In genomic region chr1:21337010-21337437, GRCh38 we compare ENCODE assay signal across 11 cellular contexts. TPM values are rescaled to one million over a fixed set of nuclear protein-coding genes. Genes with fewer than 3 reads are reported as not detected.
DNase-seq lines count a peak whose midpoint lies in the region; ATAC-seq and TF ChIP-seq lines count a peak whose summit lies in the region.
"Had no signal": no experiment of that assay in that cellular context is flagged by ENCODE, and none has a peak within 500 bp of the region (broad histone marks: within the 10 kb centered on the region; RNA-seq: fewer than 3 reads in every experiment).

No MANE protein-coding gene starts in this region.

- peaks cover 0 to 96% (median 54%) of the 10 kb centered on the region in 4 donors for H3K4me1 ChIP-seq in right lobe of liver
- H3K4me1 ChIP-seq in tibial nerve, result peaks cover 0 to 98% (median 94%) of the 10 kb centered on the region in 4 donors
- peaks cover 14% of the 10 kb centered on the region for H3K4me1 ChIP-seq in MM.1S (ENCODE audit: low read length)

- H3K9me3 Mint-ChIP-seq in activated T-cell treated with anti-CD3 and anti-CD28 coated beads, Interleukin-2, amount 50 U/mL, for 24 hours, result no peaks in the 10 kb centered on the region
- no peaks in the 10 kb centered on the region for H3K9me3 Mint-ChIP-seq in activated T-helper 17 cell treated with anti-CD3 and anti-CD28 coated beads, Interleukin-2, amount 50 U/mL, for 72 hours
- H3K9me3 Mint-ChIP-seq: activated naive CD4-positive, alpha-beta T cell treated with anti-CD3 and anti-CD28 coated beads, Interleukin-2, amount 10 ng/mL, durations not matched to agents 7 days and 5 days; immature natural killer cell had no signal

- H3K4me3 ChIP-seq in right lobe of liver, result no peak overlapping the region
- H3K4me3 ChIP-seq in tibial nerve, result no peak overlapping the region
- no peak overlapping the region for H3K4me3 ChIP-seq in MM.1S (ENCODE audit: low read length)

- H3K27me3 ChIP-seq in right lobe of liver (no peaks in the 10 kb centered on the region), tibial nerve (no peaks in the 10 kb centered on the region), MM.1S (replicated peaks; ENCODE audit: insufficient read depth, low read length) (no peaks in the 10 kb centered on the region)

- H3K9me3 ChIP-seq in right lobe of liver (no peaks in the 10 kb centered on the region), tibial nerve (no peaks in the 10 kb centered on the region), MM.1S (replicated peaks; ENCODE audit: insufficient read depth, low read length) (no peaks in the 10 kb centered on the region)

- no peak for ATAC-seq in activated T-helper 17 cell treated with anti-CD3 and anti-CD28 coated beads, Interleukin-2, amount 50 U/mL, for 72 hours (replicated peaks)
- ATAC-seq in right lobe of liver (peak in 3 of 4 donors; percentile 0 to 16 (median 2)), GM21723 (IDR thresholded peaks at IDR 0.05; ENCODE audit: unreplicated experiment) (no peak)

- intact Hi-C loops in right lobe of liver (cut with DNase I), result loop anchor here in 1 of 2 donors (10.0 kb wide), 1 partner anchor 72 kb away; no protein-coding TSS in a partner anchor

- no peak for DNase-seq in activated T-cell treated with anti-CD3 and anti-CD28 coated beads, Interleukin-2, amount 50 U/mL, for 24 hours
- no peak for DNase-seq in activated T-cell treated with anti-CD3 and anti-CD28 coated beads, Interleukin-2, amount 50 U/mL, for 1 hour
- DNase-seq in right lobe of liver (peak in 1 of 3 donors; percentile 63), tibial nerve (ENCODE audit: low spot score in 2 of 2) (no peak), islet precursor cell (no peak), MM.1S (no peak)
- DNase-seq: activated naive CD4-positive, alpha-beta T cell treated with anti-CD3 and anti-CD28 coated beads, Interleukin-2, amount 10 ng/mL, durations not matched to agents 7 days and 5 days; immature natural killer cell; NCI-H1105 treated with DMSO at 0.1 percent for 48 hours had no signal

- no peak for TF ChIP-seq CTCF in right lobe of liver (IDR thresholded peaks at IDR 0.05)
- no peak for TF ChIP-seq CTCF in tibial nerve (IDR thresholded peaks at IDR 0.05)
- no peak for TF ChIP-seq CTCF in MM.1S (IDR thresholded peaks at IDR 0.05; ENCODE audit: low read length)

- H3K36me3 ChIP-seq in right lobe of liver, result no peaks in the 10 kb centered on the region
- H3K36me3 ChIP-seq in tibial nerve, result no peaks in the 10 kb centered on the region
- H3K36me3 ChIP-seq in MM.1S (replicated peaks; ENCODE audit: insufficient read depth, low read length), result no peaks in the 10 kb centered on the region

- H2AFZ ChIP-seq in MM.1S (ENCODE audit: low read length), result no peak overlapping the region

- peaks cover 9% of the 10 kb centered on the region for H3F3A ChIP-seq in MM.1S (ENCODE audit: insufficient read depth, low read length)

- no peaks in the 10 kb centered on the region for H3K9me2 ChIP-seq in MM.1S (replicated peaks; ENCODE audit: insufficient read depth, low read length)

- H3K9ac ChIP-seq in MM.1S (ENCODE audit: low read length), result no peak overlapping the region

- no peak overlapping the region for H3K4me2 ChIP-seq in MM.1S (ENCODE audit: low read depth, low read length)

- H3K4me1 Mint-ChIP-seq in activated T-cell treated with anti-CD3 and anti-CD28 coated beads, Interleukin-2, amount 50 U/mL, for 24 hours (ENCODE audit: low read depth), result peaks cover 94% of the 10 kb centered on the region
- peaks cover 43% of the 10 kb centered on the region for H3K4me1 Mint-ChIP-seq in activated T-helper 17 cell treated with anti-CD3 and anti-CD28 coated beads, Interleukin-2, amount 50 U/mL, for 72 hours

- H3K36me3 Mint-ChIP-seq in activated T-cell treated with anti-CD3 and anti-CD28 coated beads, Interleukin-2, amount 50 U/mL, for 24 hours (ENCODE audit: low read depth), result peaks cover 68% of the 10 kb centered on the region
- peaks cover 77% of the 10 kb centered on the region for H3K36me3 Mint-ChIP-seq in activated T-helper 17 cell treated with anti-CD3 and anti-CD28 coated beads, Interleukin-2, amount 50 U/mL, for 72 hours (ENCODE audit: low read depth)
- H3K36me3 Mint-ChIP-seq: immature natural killer cell had no signal

- TF ChIP-seq EP300 in tibial nerve (IDR thresholded peaks at IDR 0.05), result no peak

- WGBS in right lobe of liver (ENCODE audit: insufficient coverage, low coverage, low lambda C conversion rate, missing lambda C conversion rate), result 15% methylated on average over 8 of the region's 8 CpGs
- WGBS in tibial nerve, 2 donors, result 12 to 34% methylated on average over 8 of the region's 8 CpGs

- H3K79me2 ChIP-seq in MM.1S (ENCODE audit: low read length), result peaks cover 86% of the 10 kb centered on the region

- no peaks in the 10 kb centered on the region for H3K27me3 Mint-ChIP-seq in activated T-cell treated with anti-CD3 and anti-CD28 coated beads, Interleukin-2, amount 50 U/mL, for 24 hours
- H3K27me3 Mint-ChIP-seq in activated T-helper 17 cell treated with anti-CD3 and anti-CD28 coated beads, Interleukin-2, amount 50 U/mL, for 72 hours, result no peaks in the 10 kb centered on the region
- H3K27me3 Mint-ChIP-seq: activated naive CD4-positive, alpha-beta T cell treated with anti-CD3 and anti-CD28 coated beads, Interleukin-2, amount 10 ng/mL, durations not matched to agents 7 days and 5 days had no signal

- peak overlapping the region; percentile 70 for H3K27ac Mint-ChIP-seq in activated T-cell treated with anti-CD3 and anti-CD28 coated beads, Interleukin-2, amount 50 U/mL, for 24 hours
- peak overlapping the region; percentile 66 for H3K27ac Mint-ChIP-seq in activated T-helper 17 cell treated with anti-CD3 and anti-CD28 coated beads, Interleukin-2, amount 50 U/mL, for 72 hours
- H3K27ac Mint-ChIP-seq: activated naive CD4-positive, alpha-beta T cell treated with anti-CD3 and anti-CD28 coated beads, Interleukin-2, amount 10 ng/mL, durations not matched to agents 7 days and 5 days had no signal

- H4K20me1 ChIP-seq in MM.1S (ENCODE audit: insufficient read depth, low read length), result no peaks in the 10 kb centered on the region

- no peak overlapping the region for H3K4me3 Mint-ChIP-seq in activated T-cell treated with anti-CD3 and anti-CD28 coated beads, Interleukin-2, amount 50 U/mL, for 24 hours
- peak overlapping the region; percentile 95 for H3K4me3 Mint-ChIP-seq in activated T-helper 17 cell treated with anti-CD3 and anti-CD28 coated beads, Interleukin-2, amount 50 U/mL, for 72 hours
- H3K4me3 Mint-ChIP-seq: activated naive CD4-positive, alpha-beta T cell treated with anti-CD3 and anti-CD28 coated beads, Interleukin-2, amount 10 ng/mL, durations not matched to agents 7 days and 5 days had no signal

- H3K27ac ChIP-seq in right lobe of liver, result peak overlapping the region; percentile 85 to 97 (median 88)
- peak overlapping the region; percentile 79 to 96 (median 92) for H3K27ac ChIP-seq in tibial nerve
- H3K27ac ChIP-seq in MM.1S (ENCODE audit: low read length), result no peak overlapping the region

- TF ChIP-seq POLR2A in right lobe of liver (IDR thresholded peaks at IDR 0.05) (no peak), tibial nerve (IDR thresholded peaks at IDR 0.05) (no peak)

RNA-seq across cellular contexts. Expression of gene ECE1, which starts 46.8 kb away (rescaled TPM):
- 100 to 1,000 TPM in 1 of 2 donors, 10 to 100 TPM in 1; 75.4 to 219 TPM for total RNA-seq in activated T-helper 17 cell treated with anti-CD3 and anti-CD28 coated beads, Interleukin-2, amount 50 U/mL, for 72 hours
- total RNA-seq in right lobe of liver (10 to 100 TPM; 39.7 to 61.3 (median 43.8) TPM), tibial nerve (100 to 1,000 TPM in 2 of 4 donors, 10 to 100 TPM in 2; 84.1 to 128 (median 110) TPM)

Comparison
In these comparisons a context has a peak if more than half of its experiments do, and no peak if none do; other contexts are left out.
1. ATAC-seq: peak in right lobe of liver (3 of 4); none in activated T-helper 17 cell treated with anti-CD3 and anti-CD28 coated beads, Interleukin-2, amount 50 U/mL, for 72 hours (single experiment) and GM21723 (single experiment).